8 cellular contexts compared by ENCODE assay signal in the genomic region with DNA sequence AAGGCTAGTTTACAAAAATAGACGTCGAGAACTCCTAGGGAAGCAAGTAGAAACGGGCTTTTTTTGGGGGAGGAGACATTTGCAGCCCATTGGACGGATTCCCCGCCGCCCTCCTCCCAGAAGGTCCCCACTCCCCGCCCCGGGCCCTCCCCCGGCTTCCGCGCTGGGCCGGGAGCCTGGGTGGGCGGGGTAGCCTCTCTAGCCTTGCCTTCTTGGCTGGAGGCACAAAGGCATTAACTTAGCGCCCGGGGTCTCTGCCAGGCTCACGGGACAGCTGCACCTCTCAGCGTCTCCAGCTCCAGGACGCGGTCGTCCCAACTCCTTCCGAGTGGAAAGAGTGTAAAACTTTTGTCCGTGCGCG. TPM values are rescaled to one million over a fixed set of nuclear protein-coding genes. Genes with fewer than 3 reads are reported as not detected.
A peak's percentile ranks its signal among the peaks of the same experiment; 100 is the strongest.
DNase-seq lines count a peak whose midpoint lies in the region; ATAC-seq and TF ChIP-seq lines count a peak whose summit lies in the region.

A gene with protein sequence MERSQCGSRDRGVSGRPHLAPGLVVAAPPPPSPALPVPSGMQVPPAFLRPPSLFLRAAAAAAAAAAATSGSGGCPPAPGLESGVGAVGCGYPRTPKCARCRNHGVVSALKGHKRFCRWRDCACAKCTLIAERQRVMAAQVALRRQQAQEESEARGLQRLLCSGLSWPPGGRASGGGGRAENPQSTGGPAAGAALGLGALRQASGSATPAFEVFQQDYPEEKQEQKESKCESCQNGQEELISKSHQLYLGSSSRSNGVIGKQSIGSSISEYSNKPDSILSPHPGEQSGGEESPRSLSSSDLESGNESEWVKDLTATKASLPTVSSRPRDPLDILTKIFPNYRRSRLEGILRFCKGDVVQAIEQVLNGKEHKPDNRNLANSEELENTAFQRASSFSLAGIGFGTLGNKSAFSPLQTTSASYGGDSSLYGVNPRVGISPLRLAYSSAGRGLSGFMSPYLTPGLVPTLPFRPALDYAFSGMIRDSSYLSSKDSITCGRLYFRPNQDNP (plus strand): TSS at position 236 of the 361 bp plus-strand sequence. CDS start 242 bp downstream, outside the sequence.

- ATAC-seq in HG03025 (IDR thresholded peaks at IDR 0.05; ENCODE audit: low FRiP score, unreplicated experiment) = no peak

- H3K4me3 ChIP-seq in right atrium auricular region = peak within 1 kb of the TSS; percentile 64 to 66
- peak within 1 kb of the TSS; percentile 74 for H3K4me3 ChIP-seq in trophoblast cell (ENCODE audit: low read depth, low read length)

- H4K8ac ChIP-seq in trophoblast cell (ENCODE audit: low read depth, low read length) = peak within 1 kb of the TSS; percentile 72

- peak within 1 kb of the TSS; percentile 48 for H4K91ac ChIP-seq in trophoblast cell (ENCODE audit: low read depth, low read length)

- peak; percentile 65 for DNase-seq in D341Med (ENCODE audit: low spot score)
- peak; percentile 44 for DNase-seq in H4 (ENCODE audit: low spot score)
- DNase-seq in NCI-H2081 (lab: John Stamatoyannopoulos, UW) = peak; percentile 86 to 92
- peak in 49 of 58 donors; percentile 12 to 80 (median 60) for DNase-seq in anterior cingulate cortex (lab: John Stamatoyannopoulos, UW)
- DNase-seq in right atrium auricular region (ENCODE audit: low spot score) = peak; percentile 83
- DNase-seq in trophoblast cell = peak; percentile 22 to 30
- DNase-seq in activated CD4-positive, CD25-positive, alpha-beta regulatory T cell treated with anti-CD3 and anti-CD28 coated beads, Interleukin-2, amount 50 U/mL, for 72 hours = no peak

- WGBS in trophoblast cell (ENCODE audit: extremely low coverage, insufficient coverage, insufficient read length) = no CpG with 5 or more reads among the region's 24 CpGs

- peak within 1 kb of the TSS; percentile 85 for H2AFZ ChIP-seq in trophoblast cell (ENCODE audit: insufficient read depth, low read length, poor library complexity)

- H3K36me3 ChIP-seq in right atrium auricular region (no peaks in the 10 kb centered on the region), trophoblast cell (ENCODE audit: control insufficient read depth in 1 of 2, insufficient read depth in 2 of 2, low read length in 2 of 2) (no peaks in the 10 kb centered on the region)

- H3K27me3 ChIP-seq in right atrium auricular region (no peaks in the 10 kb centered on the region), trophoblast cell (ENCODE audit: insufficient read depth, low read length) (no peaks in the 10 kb centered on the region)

- H3K9me3 ChIP-seq in right atrium auricular region (no peaks in the 10 kb centered on the region), trophoblast cell (ENCODE audit: insufficient read depth, low read depth, low read length) (no peaks in the 10 kb centered on the region)

- peaks cover 3% of the 10 kb centered on the region for H3K79me2 ChIP-seq in trophoblast cell (ENCODE audit: control insufficient read depth, insufficient read depth, low read length, poor library complexity)

- peak within 1 kb of the TSS; percentile 95 for H3K4me2 ChIP-seq in trophoblast cell (ENCODE audit: low read length)

- peak within 1 kb of the TSS; percentile 32 for H3K14ac ChIP-seq in trophoblast cell (ENCODE audit: low read length)

- no peak for TF ChIP-seq CTCF in right atrium auricular region (IDR thresholded peaks at IDR 0.05)

- H3K4me1 ChIP-seq in right atrium auricular region (peaks cover 0 to 12% of the 10 kb centered on the region in 2 donors), trophoblast cell (ENCODE audit: control insufficient read depth in 1 of 2, insufficient read depth in 2 of 2, low read length in 2 of 2) (peaks cover 0 to 4% of the 10 kb centered on the region in 2 experiments)

- H3K23ac ChIP-seq in trophoblast cell (ENCODE audit: low read length) = no peak within 1 kb of the TSS

- peak within 1 kb of the TSS; percentile 80 to 85 for H3K27ac ChIP-seq in right atrium auricular region
- peak within 1 kb of the TSS; percentile 24 for H3K27ac ChIP-seq in trophoblast cell (ENCODE audit: low read depth, low read length)

- H3K79me1 ChIP-seq in trophoblast cell (ENCODE audit: low read length) = peaks cover 8% of the 10 kb centered on the region

- H3K18ac ChIP-seq in trophoblast cell (ENCODE audit: low read length) = peak within 1 kb of the TSS; percentile 41

- no peak within 1 kb of the TSS for H2BK120ac ChIP-seq in trophoblast cell (ENCODE audit: insufficient read depth, low read length, poor library complexity)

- peak within 1 kb of the TSS; percentile 64 for H3K9ac ChIP-seq in trophoblast cell (ENCODE audit: low read length)

- no peak within 1 kb of the TSS for H4K12ac ChIP-seq in trophoblast cell (ENCODE audit: low read depth, low read length)

- H2AK5ac ChIP-seq in trophoblast cell (ENCODE audit: low read length) = no peak within 1 kb of the TSS

- H3K4ac ChIP-seq in trophoblast cell (ENCODE audit: low read depth, low read length) = no peak within 1 kb of the TSS

- H2BK12ac ChIP-seq in trophoblast cell (ENCODE audit: low read length) = no peak within 1 kb of the TSS

- peak within 1 kb of the TSS; percentile 43 for H2BK5ac ChIP-seq in trophoblast cell (ENCODE audit: low read depth, low read length, poor library complexity)

RNA-seq across cellular contexts. Expression of the gene that starts here (rescaled TPM):
- 0.54 and 1.4 TPM in 2 replicates for total RNA-seq in H4 (2014; rRNA removed; shearing (Covaris generic))
- under 1 TPM; 0.43 to 0.74 TPM for total RNA-seq in right atrium auricular region
- 1.00 and 1.1 TPM in 2 replicates for polyA plus RNA-seq in trophoblast cell (2013)

Comparison
In these comparisons a context has a peak if more than half of its experiments do, and no peak if none do; other contexts are left out.
1. Peak in DNase-seq, H3K4me3 ChIP-seq and H3K27ac ChIP-seq in right atrium auricular region; RNA of the gene not detected or under 1 TPM.